ENCODE assay signal across 21 cellular contexts in genomic region chr1:100177295-100178042, GRCh38. TPM values are rescaled to one million over a fixed set of nuclear protein-coding genes. Genes with fewer than 3 reads are reported as not detected.
"Had no signal": no experiment of that assay in that cellular context is flagged by ENCODE, and none has a peak within 500 bp of the region (broad histone marks: within the 10 kb centered on the region; RNA-seq: fewer than 3 reads in every experiment).

No MANE protein-coding gene starts in this region.

- H3K27me3 Mint-ChIP-seq: memory B cell; natural killer cell treated with Interleukin-12 subunit alpha and Interleukin-12 subunit beta and Interleukin-15 and Interleukin-18, amount 100 ng/mL, for 72 hours had no signal

- H3K27me3 ChIP-seq: esophagus muscularis mucosa, gastroesophageal sphincter, hepatocyte, pancreas, tibial artery, upper lobe of left lung, uterus had no signal

- H3K27ac ChIP-seq: epithelial cell of prostate, esophagus muscularis mucosa, gastroesophageal sphincter, hepatocyte, lower lobe of right lung, pancreas, prostate gland, tibial artery, upper lobe of left lung, uterus had no signal

- H3K9me3 Mint-ChIP-seq: memory B cell; natural killer cell treated with Interleukin-12 subunit alpha and Interleukin-12 subunit beta and Interleukin-15 and Interleukin-18, amount 100 ng/mL, for 72 hours had no signal

- H3K4me2 ChIP-seq: hepatocyte, smooth muscle cell had no signal

- DNase-seq: effector memory CD4-positive, alpha-beta T cell; glutamatergic neuron; lower lobe of right lung; occipital lobe; pancreas; retina; stimulated activated CD4-positive, alpha-beta T cell treated with anti-CD3 and anti-CD28 coated beads, Interleukin-2, amount 100 ng/mL, for 48 hours; stimulated activated naive CD8-positive, alpha-beta T cell treated with anti-CD3 and anti-CD28 coated beads, Interleukin-15, Interleukin-2, amounts not matched to agents 100 U/mL and 50 U/mL, for 24 hours; tibial artery; upper lobe of left lung; uterus had no signal

- H3K36me3 Mint-ChIP-seq: mesothelial cell of epicardium; natural killer cell treated with Interleukin-12 subunit alpha and Interleukin-12 subunit beta and Interleukin-15 and Interleukin-18, amount 100 ng/mL, for 72 hours had no signal

- H2AFZ ChIP-seq: hepatocyte had no signal

- ATAC-seq: gastroesophageal sphincter; lower lobe of right lung; natural killer cell treated with Interleukin-12 subunit alpha and Interleukin-12 subunit beta and Interleukin-15 and Interleukin-18, amount 100 ng/mL, for 72 hours; pancreas; stimulated activated naive CD8-positive, alpha-beta T cell treated with anti-CD3 and anti-CD28 coated beads, Interleukin-15, Interleukin-2, amounts not matched to agents 100 U/mL and 50 U/mL, for 24 hours had no signal

- H3K79me2 ChIP-seq: hepatocyte had no signal

- H3K36me3 ChIP-seq: esophagus muscularis mucosa, gastroesophageal sphincter, lower lobe of right lung, pancreas, prostate gland, tibial artery, upper lobe of left lung, uterus had no signal

- H3K9me3 ChIP-seq: esophagus muscularis mucosa, gastroesophageal sphincter, lower lobe of right lung, pancreas, prostate gland, tibial artery, upper lobe of left lung, uterus had no signal

- H3K4me3 Mint-ChIP-seq: memory B cell; mesothelial cell of epicardium; natural killer cell treated with Interleukin-12 subunit alpha and Interleukin-12 subunit beta and Interleukin-15 and Interleukin-18, amount 100 ng/mL, for 72 hours had no signal

- H3K4me1 Mint-ChIP-seq: memory B cell, mesothelial cell of epicardium had no signal

- H3K27ac Mint-ChIP-seq: memory B cell; mesothelial cell of epicardium; natural killer cell treated with Interleukin-12 subunit alpha and Interleukin-12 subunit beta and Interleukin-15 and Interleukin-18, amount 100 ng/mL, for 72 hours had no signal

- H3K4me3 ChIP-seq: esophagus muscularis mucosa, gastroesophageal sphincter, hepatocyte, lower lobe of right lung, pancreas, prostate gland, smooth muscle cell, tibial artery, upper lobe of left lung, uterus had no signal

- H3K4me1 ChIP-seq: gastroesophageal sphincter, lower lobe of right lung, pancreas, prostate gland, tibial artery, upper lobe of left lung, uterus had no signal

RNA-seq across cellular contexts. Expression of gene LRRC39, which starts 0.6 kb away (rescaled TPM):
- total RNA-seq: fibroblast of villous mesenchyme had no signal
- polyA plus RNA-seq: smooth muscle cell had no signal
